ENCODE assay signal across 15 cellular contexts in genomic region chr3:29454326-29454725, GRCh38.
DNase-seq lines count a peak whose midpoint lies in the region; ATAC-seq and TF ChIP-seq lines count a peak whose summit lies in the region.
"Had no signal": no experiment of that assay in that cellular context is flagged by ENCODE, and none has a peak within 500 bp of the region (broad histone marks: within the 10 kb centered on the region; RNA-seq: fewer than 3 reads in every experiment).

No MANE protein-coding gene starts in this region.

- DNase-seq in Ammon's horn (ENCODE audit: low spot score) = peak; percentile 25
- peak; percentile 14 for DNase-seq in RWPE1 (ENCODE audit: low spot score)
- peak; percentile 95 for DNase-seq in foreskin melanocyte
- DNase-seq in osteocyte (ENCODE audit: extremely low spot score, unreplicated experiment) = no peak
- no peak for DNase-seq in GM20000 (ENCODE audit: low spot score)
- no peak for DNase-seq in NCI-H446 (lab: John Stamatoyannopoulos, UW)
- DNase-seq in endothelial cell (ENCODE audit: low spot score) = no peak
- DNase-seq: activated CD4-positive, alpha-beta T cell treated with anti-CD3 and anti-CD28 coated beads for 36 hours; cortex of kidney; NCI-H1417 treated with DMSO at 0.1 percent for 48 hours; stimulated activated CD4-positive, alpha-beta T cell treated with anti-CD3 and anti-CD28 coated beads, Interleukin-2, amount 100 ng/mL, for 48 hours; SW 1271 had no signal

- no peak for TF ChIP-seq CTCF in RWPE1 (conservative IDR thresholded peaks at IDR 0.05; ENCODE audit: low read depth)
- TF ChIP-seq CTCF in osteocyte (IDR thresholded peaks at IDR 0.05) = no peak
- TF ChIP-seq CTCF in GM20000 (IDR thresholded peaks at IDR 0.05; ENCODE audit: extremely low read depth, missing control alignments) = no peak
- TF ChIP-seq CTCF in endothelial cell (IDR thresholded peaks at IDR 0.05; ENCODE audit: unreplicated experiment) = no peak

- H3K27me3 Mint-ChIP-seq in osteocyte (ENCODE audit: unreplicated experiment) = no peaks in the 10 kb centered on the region
- no peaks in the 10 kb centered on the region for H3K27me3 Mint-ChIP-seq in endothelial cell (ENCODE audit: unreplicated experiment)
- H3K27me3 Mint-ChIP-seq: activated CD4-positive, alpha-beta T cell treated with anti-CD3 and anti-CD28 coated beads for 36 hours; activated naive CD8-positive, alpha-beta T cell; stimulated activated naive CD8-positive, alpha-beta T cell treated with anti-CD3 and anti-CD28 coated beads, Interleukin-15, Interleukin-2, amounts not matched to agents 100 ng/mL and 50 ng/mL, for 24 hours had no signal

- peak overlapping the region; percentile 32 for H3K27ac Mint-ChIP-seq in osteocyte (ENCODE audit: unreplicated experiment)
- no peak overlapping the region for H3K27ac Mint-ChIP-seq in endothelial cell (ENCODE audit: unreplicated experiment)
- H3K27ac Mint-ChIP-seq: activated CD4-positive, alpha-beta T cell treated with anti-CD3 and anti-CD28 coated beads for 36 hours; activated naive CD8-positive, alpha-beta T cell; stimulated activated naive CD8-positive, alpha-beta T cell treated with anti-CD3 and anti-CD28 coated beads, Interleukin-15, Interleukin-2, amounts not matched to agents 100 ng/mL and 50 ng/mL, for 24 hours had no signal

- CTCF ChIA-PET in RWPE1 (lab: Yijun Ruan, JAX) = no interaction called here

- H3K4me1 Mint-ChIP-seq in osteocyte (ENCODE audit: unreplicated experiment) = peaks cover 27% of the 10 kb centered on the region
- H3K4me1 Mint-ChIP-seq in endothelial cell (ENCODE audit: unreplicated experiment) = peaks cover 9% of the 10 kb centered on the region
- H3K4me1 Mint-ChIP-seq: activated CD4-positive, alpha-beta T cell treated with anti-CD3 and anti-CD28 coated beads for 36 hours had no signal

- no peak for ATAC-seq in GM19467 (IDR thresholded peaks at IDR 0.05; ENCODE audit: unreplicated experiment)
- ATAC-seq: activated CD4-positive, alpha-beta T cell treated with anti-CD3 and anti-CD28 coated beads for 36 hours had no signal

- POLR2A ChIA-PET in RWPE1 (lab: Yijun Ruan, JAX; ENCODE audit: low non-redundant PET) = no interaction called here

- peaks cover 10% of the 10 kb centered on the region for H3K36me3 Mint-ChIP-seq in osteocyte (ENCODE audit: unreplicated experiment)
- no peaks in the 10 kb centered on the region for H3K36me3 Mint-ChIP-seq in endothelial cell (ENCODE audit: low read depth, unreplicated experiment)
- H3K36me3 Mint-ChIP-seq: activated naive CD8-positive, alpha-beta T cell had no signal

- H3K27ac ChIP-seq in RWPE1 = no peak overlapping the region

- H3K4me3 Mint-ChIP-seq in osteocyte (ENCODE audit: unreplicated experiment) (no peak overlapping the region), endothelial cell (ENCODE audit: unreplicated experiment) (no peak overlapping the region)
- H3K4me3 Mint-ChIP-seq: activated CD4-positive, alpha-beta T cell treated with anti-CD3 and anti-CD28 coated beads for 36 hours; activated naive CD8-positive, alpha-beta T cell; stimulated activated naive CD8-positive, alpha-beta T cell treated with anti-CD3 and anti-CD28 coated beads, Interleukin-15, Interleukin-2, amounts not matched to agents 100 ng/mL and 50 ng/mL, for 24 hours had no signal

- H3K9me3 Mint-ChIP-seq in osteocyte (ENCODE audit: unreplicated experiment) (no peaks in the 10 kb centered on the region), endothelial cell (ENCODE audit: unreplicated experiment) (no peaks in the 10 kb centered on the region)
- H3K9me3 Mint-ChIP-seq: stimulated activated naive CD8-positive, alpha-beta T cell treated with anti-CD3 and anti-CD28 coated beads, Interleukin-15, Interleukin-2, amounts not matched to agents 100 ng/mL and 50 ng/mL, for 24 hours had no signal

Comparison
In these comparisons a context has a peak if more than half of its experiments do, and no peak if none do; other contexts are left out.
1. DNase-seq: peak in Ammon's horn (single experiment), RWPE1 (single experiment) and foreskin melanocyte (single experiment); none in osteocyte (single experiment), GM20000 (single experiment), NCI-H446 (0 of 2) and endothelial cell (single experiment).